In the genomic region with DNA sequence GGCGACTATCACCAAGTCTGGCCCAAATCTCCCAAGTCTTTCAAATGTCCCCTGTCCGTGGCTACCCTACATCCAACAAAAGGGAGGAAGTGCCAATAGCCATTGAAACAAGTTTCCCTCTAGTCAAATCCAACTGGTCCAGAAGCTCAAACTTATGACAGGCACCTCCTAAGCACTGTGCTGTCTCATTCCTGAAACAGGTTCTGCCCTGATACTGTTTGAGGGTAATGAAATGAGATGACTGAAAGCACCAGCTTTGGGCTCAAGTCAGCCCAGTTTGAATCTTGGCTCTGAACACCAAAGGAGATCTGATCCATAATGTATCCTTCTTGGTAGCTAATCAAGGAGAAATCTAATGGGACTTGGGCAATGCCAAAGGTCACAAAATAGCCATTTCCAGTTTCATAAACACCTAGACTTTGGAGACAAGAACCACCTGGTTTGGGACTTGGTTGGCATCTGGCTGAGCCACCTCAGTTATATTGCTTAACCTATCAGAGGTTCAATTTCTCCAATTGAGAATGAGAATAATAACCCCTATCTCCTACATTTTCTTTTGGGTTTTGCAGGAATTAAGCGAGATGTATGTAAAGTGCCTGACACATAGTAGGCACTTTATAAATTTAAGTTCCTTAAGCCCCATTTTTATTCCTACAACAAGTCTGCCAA, we compare ENCODE assay signal across 1 cellular context.
TF ChIP-seq lines count a peak whose summit lies in the region.

No MANE protein-coding gene starts in this region.

TF ChIP-seq in endothelial cell of umbilical vein, 7 proteins besides CTCF, POLR2A, EP300 and RAD21:
- no peak for TF ChIP-seq EZH2 (IDR thresholded peaks at IDR 0.05; ENCODE audit: borderline replicate concordance, low read depth, low read length, severe bottlenecking)
- no peak for TF ChIP-seq JUN (IDR thresholded peaks at IDR 0.05; ENCODE audit: borderline replicate concordance, insufficient read depth, insufficient read length, low read depth)
- TF ChIP-seq MAX (IDR thresholded peaks at IDR 0.05; ENCODE audit: insufficient read depth, insufficient read length): no peak
- no peak for TF ChIP-seq GATA2 (IDR thresholded peaks at IDR 0.05; ENCODE audit: insufficient read depth, insufficient read length, low read depth, low read length)
- TF ChIP-seq POLR2AphosphoS5 (IDR thresholded peaks at IDR 0.05; ENCODE audit: insufficient read depth, low read depth, low read length): no peak
- no peak for TF ChIP-seq MYC (IDR thresholded peaks at IDR 0.05; ENCODE audit: low read depth, low read length)
- TF ChIP-seq FOS (IDR thresholded peaks at IDR 0.05; ENCODE audit: borderline replicate concordance, insufficient read depth, low read length): no peak
